In the genomic region with DNA sequence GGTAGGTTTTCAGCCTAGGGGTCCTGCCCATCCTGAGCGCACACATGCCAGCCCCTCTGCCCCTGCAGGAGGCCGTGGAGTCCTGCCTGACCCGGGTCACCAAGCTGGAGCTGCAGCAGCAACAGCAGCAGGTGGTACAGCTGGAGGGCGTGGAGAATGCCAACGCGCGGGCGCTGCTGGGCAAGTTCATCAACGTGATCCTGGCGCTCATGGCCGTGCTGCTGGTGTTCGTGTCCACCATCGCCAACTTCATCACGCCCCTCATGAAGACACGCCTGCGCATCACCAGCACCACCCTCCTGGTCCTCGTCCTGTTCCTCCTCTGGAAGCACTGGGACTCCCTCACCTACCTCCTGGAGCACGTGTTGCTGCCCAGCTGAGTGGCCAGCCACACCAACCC, we compare ENCODE assay signal across 28 cellular contexts.
"Had no signal": no experiment of that assay in that cellular context is flagged by ENCODE, and none has a peak within 500 bp of the region (broad histone marks: within the 10 kb centered on the region; RNA-seq: fewer than 3 reads in every experiment).

No MANE protein-coding gene starts in this region.

- H3K36me3 Mint-ChIP-seq: activated naive CD4-positive, alpha-beta T cell treated with anti-CD3 and anti-CD28 coated beads, Interleukin-2, amount 10 ng/mL, durations not matched to agents 7 days and 5 days; activated naive CD8-positive, alpha-beta T cell treated with anti-CD3 and anti-CD28 coated beads, Interleukin-2, amount 10 ng/mL, durations not matched to agents 7 days and 5 days had no signal

- DNase-seq: activated CD4-positive, alpha-beta T cell treated with anti-CD3 and anti-CD28 coated beads for 4 hours; activated CD4-positive, alpha-beta T cell treated with anti-CD3 and anti-CD28 coated beads, Interleukin-2, amount 50 U/mL, for 48 hours; activated CD8-positive, alpha-beta memory T cell treated with anti-CD3 and anti-CD28 coated beads for 24 hours; activated effector memory CD4-positive, alpha-beta T cell treated with anti-CD3 and anti-CD28 coated beads, Interleukin-2, amount 50 U/mL, for 16 hours; activated naive CD4-positive, alpha-beta T cell treated with anti-CD3 and anti-CD28 coated beads, Interleukin-2, amount 10 ng/mL, durations not matched to agents 7 days and 5 days; activated naive CD8-positive, alpha-beta T cell treated with anti-CD3 and anti-CD28 coated beads, Interleukin-2, amount 10 ng/mL, durations not matched to agents 7 days and 5 days; central memory CD4-positive, alpha-beta T cell; effector CD4-positive, alpha-beta T cell; foreskin keratinocyte; midbrain; naive thymus-derived CD8-positive, alpha-beta T cell; small intestine; stimulated activated CD4-positive, alpha-beta T cell treated with anti-CD3 and anti-CD28 coated beads, Interleukin-1b, Interleukin-23, amount 100 ng/mL, for 48 hours; stimulated activated CD4-positive, alpha-beta T cell treated with anti-CD3 and anti-CD28 coated beads, Interleukin-4, amount 100 ng/mL, for 4 hours; stimulated activated CD8-positive, alpha-beta memory T cell treated with anti-CD3 and anti-CD28 coated beads, Interleukin-4, amount 100 ng/mL, for 48 hours; stimulated activated naive B cell treated with anti-CD40 and anti-IgM and Interleukin-4, amounts not matched to agents 10 μg/mL and 1 μg/mL and 100 μg/mL, for 72 hours; stomach; T-helper 9 cell had no signal

- H3K9me3 ChIP-seq: esophagus muscularis mucosa, stomach, suprapubic skin, tibial nerve had no signal

- H3K27me3 Mint-ChIP-seq: activated naive CD8-positive, alpha-beta T cell treated with anti-CD3 and anti-CD28 coated beads, Interleukin-2, amount 10 ng/mL, durations not matched to agents 7 days and 5 days; naive thymus-derived CD8-positive, alpha-beta T cell had no signal

- H3K9me3 Mint-ChIP-seq: activated naive CD4-positive, alpha-beta T cell treated with anti-CD3 and anti-CD28 coated beads, Interleukin-2, amount 10 ng/mL, durations not matched to agents 7 days and 5 days; activated naive CD8-positive, alpha-beta T cell treated with anti-CD3 and anti-CD28 coated beads, Interleukin-2, amount 10 ng/mL, durations not matched to agents 7 days and 5 days; activated T-helper 1 cell treated with anti-CD3 and anti-CD28 coated beads, Interleukin-12 subunit alpha, Interleukin-12 subunit beta, Interleukin-2, Interleukin-4 antibody, amounts not matched to agents 30 ng/mL and 10 ng/mL and 1 ng/mL, durations not matched to agents 14 hours and 24 hours and 36 hours; dendritic cell treated with granulocyte-macrophage colony-stimulating factor and Interleukin-4, amounts not matched to agents 40 ng/mL and 50 ng/mL, for 4 days; naive thymus-derived CD8-positive, alpha-beta T cell; stimulated activated naive B cell treated with anti-CD40 and anti-IgM and Interleukin-4, amounts not matched to agents 10 μg/mL and 1 μg/mL and 100 μg/mL, for 72 hours; T-helper 1 cell treated with Interleukin-12 subunit alpha and Interleukin-12 subunit beta and Interleukin-4 antibody, amounts not matched to agents 30 μg/mL and 1 μg/mL, for 36 hours had no signal

- H3K27ac Mint-ChIP-seq: activated naive CD4-positive, alpha-beta T cell treated with anti-CD3 and anti-CD28 coated beads, Interleukin-2, amount 10 ng/mL, durations not matched to agents 7 days and 5 days; activated naive CD8-positive, alpha-beta T cell treated with anti-CD3 and anti-CD28 coated beads, Interleukin-2, amount 10 ng/mL, durations not matched to agents 7 days and 5 days; activated T-helper 1 cell treated with anti-CD3 and anti-CD28 coated beads, Interleukin-12 subunit alpha, Interleukin-12 subunit beta, Interleukin-2, Interleukin-4 antibody, amounts not matched to agents 30 ng/mL and 10 ng/mL and 1 ng/mL, durations not matched to agents 14 hours and 24 hours and 36 hours; dendritic cell treated with granulocyte-macrophage colony-stimulating factor and Interleukin-4, amounts not matched to agents 40 ng/mL and 50 ng/mL, for 4 days; stimulated activated naive B cell treated with anti-CD40 and anti-IgM and Interleukin-4, amounts not matched to agents 10 μg/mL and 1 μg/mL and 100 μg/mL, for 72 hours; T-helper 1 cell treated with Interleukin-12 subunit alpha and Interleukin-12 subunit beta and Interleukin-4 antibody, amounts not matched to agents 30 μg/mL and 1 μg/mL, for 36 hours had no signal

- H3K4me3 Mint-ChIP-seq: activated naive CD4-positive, alpha-beta T cell treated with anti-CD3 and anti-CD28 coated beads, Interleukin-2, amount 10 ng/mL, durations not matched to agents 7 days and 5 days; activated naive CD8-positive, alpha-beta T cell treated with anti-CD3 and anti-CD28 coated beads, Interleukin-2, amount 10 ng/mL, durations not matched to agents 7 days and 5 days; activated T-helper 1 cell treated with anti-CD3 and anti-CD28 coated beads, Interleukin-12 subunit alpha, Interleukin-12 subunit beta, Interleukin-2, Interleukin-4 antibody, amounts not matched to agents 30 ng/mL and 10 ng/mL and 1 ng/mL, durations not matched to agents 14 hours and 24 hours and 36 hours; dendritic cell treated with granulocyte-macrophage colony-stimulating factor and Interleukin-4, amounts not matched to agents 40 ng/mL and 50 ng/mL, for 4 days; stimulated activated naive B cell treated with anti-CD40 and anti-IgM and Interleukin-4, amounts not matched to agents 10 μg/mL and 1 μg/mL and 100 μg/mL, for 72 hours; T-helper 1 cell treated with Interleukin-12 subunit alpha and Interleukin-12 subunit beta and Interleukin-4 antibody, amounts not matched to agents 30 μg/mL and 1 μg/mL, for 36 hours had no signal

- H3K4me3 ChIP-seq: esophagus muscularis mucosa, stomach, suprapubic skin, tibial nerve had no signal

- H3K27me3 ChIP-seq: esophagus muscularis mucosa, foreskin keratinocyte, stomach, suprapubic skin, tibial nerve had no signal

- ATAC-seq: naive thymus-derived CD8-positive, alpha-beta T cell; stimulated activated naive B cell treated with anti-CD40 and anti-IgM and Interleukin-4, amounts not matched to agents 10 μg/mL and 1 μg/mL and 100 μg/mL, for 72 hours had no signal

- FAIRE-seq: astrocyte, islet of Langerhans, small intestine, TTC549 had no signal

- H3K27ac ChIP-seq: esophagus muscularis mucosa, stomach, suprapubic skin, tibial nerve, VCaP had no signal
